Comparison of ENCODE assay signal across 8 cellular contexts in the genomic region with DNA sequence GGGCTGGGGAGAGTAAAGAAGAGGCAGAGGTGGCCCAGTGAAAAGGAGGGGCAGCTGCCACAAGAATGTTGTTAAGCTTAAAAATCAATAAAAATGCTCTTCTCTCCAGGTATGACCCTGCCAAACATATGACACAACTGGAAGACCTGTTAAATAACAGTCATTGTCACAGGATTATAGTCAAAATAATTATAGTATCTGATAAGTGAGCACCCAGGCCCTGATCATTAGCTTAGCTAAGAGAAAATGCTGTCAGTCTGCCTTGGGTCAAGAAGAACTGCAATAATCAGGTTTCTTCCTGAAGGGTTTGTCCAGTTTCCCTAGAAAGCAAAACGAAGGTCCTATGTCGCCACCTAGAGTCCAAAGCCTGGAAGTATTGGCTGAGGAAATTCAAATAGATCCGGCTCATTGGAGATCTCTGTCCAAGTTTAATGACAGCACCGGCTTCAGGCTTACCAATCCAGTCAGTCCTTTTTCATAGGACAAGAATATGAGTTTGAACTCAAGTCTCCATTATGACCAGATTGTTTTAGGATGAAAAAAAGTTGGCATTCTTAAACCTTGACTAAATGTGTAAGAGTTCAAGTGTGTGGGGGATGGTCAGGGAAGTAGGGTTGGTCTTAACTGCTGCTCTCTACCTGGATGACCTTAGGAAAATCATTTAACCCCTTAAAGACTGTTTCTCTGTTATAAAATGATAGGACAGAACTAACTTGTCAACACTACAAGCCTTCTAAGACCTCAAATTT. TPM values are rescaled to one million over a fixed set of nuclear protein-coding genes. Genes with fewer than 3 reads are reported as not detected.
A peak's percentile ranks its signal among the peaks of the same experiment; 100 is the strongest.
DNase-seq lines count a peak whose midpoint lies in the region; ATAC-seq and TF ChIP-seq lines count a peak whose summit lies in the region.

No MANE protein-coding gene starts in this region.

- H3K9ac ChIP-seq in DND-41 (ENCODE audit: low read depth, low read length): no peak overlapping the region
- H3K9ac ChIP-seq in HUES48 (ENCODE audit: low read depth, low read length): no peak overlapping the region

- H2AFZ ChIP-seq in DND-41 (ENCODE audit: low read depth, low read length): 0 out of 2 replicates have a peak overlapping the region, but pooled peaks have one; percentile 17

- H3K27ac ChIP-seq in DND-41 (ENCODE audit: low read length) (no peak overlapping the region), HUES48 (ENCODE audit: low read depth, low read length) (no peak overlapping the region), adrenal gland (no peak overlapping the region)

- H3K4me1 ChIP-seq in DND-41 (ENCODE audit: insufficient read depth, low read length) (peaks cover 12% of the 10 kb centered on the region), HUES48 (ENCODE audit: control insufficient read depth, insufficient read depth, low read length) (peaks cover 10% of the 10 kb centered on the region; the same call in 1 of the 2 replicates), adrenal gland (replicated peaks in 1 of 2) (no peaks in the 10 kb centered on the region)

- DNase-seq in DND-41 (peak; percentile 61), NCI-H69 (lab: John Stamatoyannopoulos, UW) (peak; percentile 91), adrenal gland (peak; percentile 43 to 82 (median 52)), hepatic stellate cell (ENCODE audit: low spot score) (peak; percentile 39), smooth muscle cell of the brain vasculature (ENCODE audit: low read depth, low spot score) (peak; percentile 35)

- H3K4me3 ChIP-seq in DND-41 (ENCODE audit: low read depth in 1 of 2, low read length in 2 of 2) (no peak overlapping the region), HUES48 (ENCODE audit: low read depth, low read length) (peak overlapping the region; percentile 48), adrenal gland (no peak overlapping the region)

- no peak for TF ChIP-seq POLR2A in adrenal gland (IDR thresholded peaks at IDR 0.05)

- H3K36me3 ChIP-seq in DND-41 (ENCODE audit: insufficient read depth, low read length) (no peaks in the 10 kb centered on the region), HUES48 (ENCODE audit: control insufficient read depth, insufficient read depth, low read length) (no peaks in the 10 kb centered on the region), adrenal gland (replicated peaks in 1 of 2) (no peaks in the 10 kb centered on the region)

- no peaks in the 10 kb centered on the region for H3K79me2 ChIP-seq in DND-41 (ENCODE audit: insufficient read depth, low read length)

- H3K27me3 ChIP-seq in DND-41 (ENCODE audit: insufficient read depth, low read length, poor library complexity) (no peaks in the 10 kb centered on the region), HUES48 (ENCODE audit: control insufficient read depth, insufficient read depth, low read length) (peaks cover 12% of the 10 kb centered on the region; the same call in 1 of the 2 replicates), adrenal gland (no peaks in the 10 kb centered on the region)

- TF ChIP-seq CTCF in DND-41 (IDR thresholded peaks at IDR 0.05; ENCODE audit: borderline replicate concordance, extremely low read depth, low read length, poor library complexity, severe bottlenecking) (peak; percentile 97), adrenal gland (IDR thresholded peaks at IDR 0.05) (peak; percentile 58 to 79 (median 67))

- intact Hi-C loops in adrenal gland (cut with DNase I): loop anchor here (10.0 kb wide), 1 partner anchor 50 kb away; no protein-coding TSS in a partner anchor

- ATAC-seq in DND-41 (ENCODE audit: insufficient read depth, low read depth) (peak; percentile 86), GM21360 (IDR thresholded peaks at IDR 0.05; ENCODE audit: unreplicated experiment) (peak; percentile 52), HG03457 (IDR thresholded peaks at IDR 0.05; ENCODE audit: unreplicated experiment) (no peak)

- no peaks in the 10 kb centered on the region for H4K20me1 ChIP-seq in DND-41 (ENCODE audit: insufficient read depth, low read length)

- WGBS in adrenal gland, 4 donors: 1 to 3% (median 1%) methylated on average over 4 of the region's 4 CpGs

- H3K9me3 ChIP-seq in DND-41 (ENCODE audit: insufficient read depth, low read length, severe bottlenecking) (no peaks in the 10 kb centered on the region), HUES48 (ENCODE audit: control insufficient read depth, insufficient read depth, low read length) (no peaks in the 10 kb centered on the region), adrenal gland (replicated peaks in 1 of 3) (no peaks in the 10 kb centered on the region)

- H3K4me2 ChIP-seq in DND-41 (ENCODE audit: insufficient read depth, low read length): peak overlapping the region; percentile 39; the same call in 1 of the 2 replicates

RNA-seq across cellular contexts. Expression of a gene that starts 22.5 kb away (rescaled TPM):
- total RNA-seq in adrenal gland: not detected
- not detected for polyA plus RNA-seq in adrenal gland

RNA-seq across cellular contexts. Expression of a gene that starts 56.7 kb away (rescaled TPM):
- total RNA-seq in adrenal gland: not detected
- polyA plus RNA-seq in adrenal gland: under 1 TPM in 2 of 3 donors, not detected in 1; under 0.01 to 0.04 TPM

Comparison
In these comparisons a context has a peak if more than half of its experiments do, and no peak if none do; other contexts are left out.
1. DNase-seq: peak in every context shown above with its lines; median percentile 91 in NCI-H69; 61 in DND-41; 52 in adrenal gland; 39 in hepatic stellate cell; 35 in smooth muscle cell of the brain vasculature.